8 cellular contexts compared by ENCODE assay signal in the genomic region with DNA sequence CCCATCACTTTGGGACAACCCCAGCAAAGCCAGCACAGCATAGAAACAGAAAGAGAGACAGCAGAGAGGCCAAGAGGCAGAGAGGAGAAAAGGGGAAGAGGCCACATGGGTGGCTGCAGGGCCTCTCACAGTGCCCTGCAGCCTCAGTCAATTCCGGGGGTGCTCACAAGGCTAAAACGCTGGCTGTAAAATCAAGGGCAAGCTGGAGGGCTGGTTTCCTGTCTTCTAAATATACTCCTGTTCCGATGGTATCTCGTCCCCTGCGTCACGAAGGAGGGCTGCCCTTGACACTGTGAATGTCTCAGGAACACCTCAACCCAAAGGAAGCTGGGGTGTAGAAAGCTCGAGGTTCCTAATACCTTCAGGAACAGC.
A peak's percentile ranks its signal among the peaks of the same experiment; 100 is the strongest.
DNase-seq lines count a peak whose midpoint lies in the region; ATAC-seq and TF ChIP-seq lines count a peak whose summit lies in the region.

No MANE protein-coding gene starts in this region.

- TF ChIP-seq CTCF in GM06990 (IDR thresholded peaks at IDR 0.05; ENCODE audit: insufficient read depth, low read length, poor library complexity, severe bottlenecking) (no peak), testis (IDR thresholded peaks at IDR 0.05) (no peak)

- no peaks in the 10 kb centered on the region for H3K27me3 ChIP-seq in GM06990 (replicated peaks; ENCODE audit: control insufficient read depth, insufficient read depth, low read length)
- no peaks in the 10 kb centered on the region for H3K27me3 ChIP-seq in testis

- peaks cover 20% of the 10 kb centered on the region for H3K9me3 ChIP-seq in KOPT-K1 (ENCODE audit: insufficient read depth, low read length, poor library complexity, severe bottlenecking)
- H3K9me3 ChIP-seq in testis, result no peaks in the 10 kb centered on the region

- 34 to 46% methylated on average over 7 of the region's 7 CpGs for WGBS in testis, 2 donors

- intact Hi-C loops in testis (cut with DNase I; ENCODE audit: low total_unique reads), result no loop called here

- peak; percentile 61 for ATAC-seq in GM21447 (IDR thresholded peaks at IDR 0.05; ENCODE audit: unreplicated experiment)

- peak overlapping the region; percentile 39 for H3K4me3 ChIP-seq in GM06990 (replicated peaks; ENCODE audit: low read depth, low read length)
- no peak overlapping the region for H3K4me3 ChIP-seq in testis

- H3K36me3 ChIP-seq in GM06990 (ENCODE audit: control insufficient read depth, insufficient read depth, low read length) (no peaks in the 10 kb centered on the region), KOPT-K1 (ENCODE audit: insufficient read depth, low read length) (no peaks in the 10 kb centered on the region), testis (ENCODE audit: low read depth, missing control alignments) (no peaks in the 10 kb centered on the region)

- no peak for TF ChIP-seq POLR2A in testis (IDR thresholded peaks at IDR 0.05)

- peaks cover 19% of the 10 kb centered on the region for H3K4me1 ChIP-seq in testis

- DNase-seq in GM06990 (ENCODE audit: extremely low read depth, insufficient read length) (peak; percentile 75), medulla oblongata (ENCODE audit: extremely low spot score) (peak; percentile 72), testis (peak; percentile 58), NCI-H1105 treated with DMSO at 0.1 percent for 48 hours (lab: John Stamatoyannopoulos, UW) (no peak), DMS153 treated with DMSO at 0.1 percent for 48 hours (lab: John Stamatoyannopoulos, UW; ENCODE audit: unreplicated experiment) (no peak)
- peak; percentile 13 to 33 for DNase-seq in activated CD8-positive, alpha-beta memory T cell treated with anti-CD3 and anti-CD28 coated beads for 4 hours (ENCODE audit: low read depth in 2 of 2)

- H3K27ac ChIP-seq in KOPT-K1 (ENCODE audit: low read depth, low read length, poor library complexity, severe bottlenecking), result peak overlapping the region; percentile 77
- no peak overlapping the region for H3K27ac ChIP-seq in testis

Comparison
In these comparisons a context has a peak if more than half of its experiments do, and no peak if none do; other contexts are left out.
1. DNase-seq: peak in GM06990 (single experiment), activated CD8-positive, alpha-beta memory T cell treated with anti-CD3 and anti-CD28 coated beads for 4 hours (2 of 2), medulla oblongata (single experiment) and testis (single experiment); none in NCI-H1105 treated with DMSO at 0.1 percent for 48 hours (single experiment) and DMS153 treated with DMSO at 0.1 percent for 48 hours (single experiment).